In genomic region chr11:89047159-89047558, GRCh38 we compare ENCODE assay signal across 4 cellular contexts. TPM values are rescaled to one million over a fixed set of nuclear protein-coding genes. Genes with fewer than 3 reads are reported as not detected.
"Had no signal": no experiment of that assay in that cellular context is flagged by ENCODE, and none has a peak within 500 bp of the region (broad histone marks: within the 10 kb centered on the region; RNA-seq: fewer than 3 reads in every experiment).

No MANE protein-coding gene starts in this region.

RNA-seq across cellular contexts. Expression of gene GRM5, which starts 18.6 kb away (rescaled TPM):
- total RNA-seq: GM23248, H4, H7, H9 had no signal
- polyA plus RNA-seq: GM23248 had no signal
